In genomic region chr10:32906595-32906994, GRCh38 we compare ENCODE assay signal across 18 cellular contexts. TPM values are rescaled to one million over a fixed set of nuclear protein-coding genes. Genes with fewer than 3 reads are reported as not detected.
DNase-seq lines count a peak whose midpoint lies in the region; ATAC-seq, FAIRE-seq and TF ChIP-seq lines count a peak whose summit lies in the region.
"Had no signal": no experiment of that assay in that cellular context is flagged by ENCODE, and none has a peak within 500 bp of the region (broad histone marks: within the 10 kb centered on the region; RNA-seq: fewer than 3 reads in every experiment).

No MANE protein-coding gene starts in this region.

- DNase-seq in A549 (ENCODE audit: low read depth in 1 of 2, low spot score in 1 of 2), result no peak
- DNase-seq in PC-9, result no peak
- no peak for DNase-seq in K562 (ENCODE audit: extremely low read depth in 1 of 4, low spot score in 3 of 4)
- DNase-seq in Caco-2, result no peak
- no peak for DNase-seq in H7
- DNase-seq: ACHN; CD8-positive, alpha-beta T cell; KBM-7; NCI-H1092 treated with DMSO at 0.1 percent for 48 hours; NCI-H1694 treated with DMSO at 0.1 percent for 48 hours; NCI-H446; NCI-H748 treated with DMSO at 0.1 percent for 48 hours; PC-3; Right ventricle myocardium superior had no signal

- no peak for TF ChIP-seq POLR2A in A549 (IDR thresholded peaks at IDR 0.05; ENCODE audit: low read length)
- no peak for TF ChIP-seq POLR2A in K562 (conservative IDR thresholded peaks at IDR 0.05)

- no peaks in the 10 kb centered on the region for H3K9me2 ChIP-seq in PC-9 (ENCODE audit: insufficient read depth)

- H3K36me3 ChIP-seq in PC-9 (ENCODE audit: low read depth), result peaks cover 35% of the 10 kb centered on the region
- peaks cover 86% of the 10 kb centered on the region for H3K36me3 ChIP-seq in K562 (ENCODE audit: control insufficient read depth, insufficient read depth, low read length)
- H3K36me3 ChIP-seq in Caco-2 (ENCODE audit: control insufficient read depth, insufficient read depth, low read length), result peaks cover 2% of the 10 kb centered on the region
- peaks cover 10% of the 10 kb centered on the region for H3K36me3 ChIP-seq in H7 (replicated peaks; ENCODE audit: control insufficient read depth, insufficient read depth, low read length)

- H2AFZ ChIP-seq in PC-9 (no peak overlapping the region), K562 (ENCODE audit: low read depth, low read length) (no peak overlapping the region)

- H3K36me3 Mint-ChIP-seq in Caco-2 (ENCODE audit: insufficient read depth, unreplicated experiment), result peaks cover 76% of the 10 kb centered on the region

- FAIRE-seq in A549 (lab: Jason Lieb, UNC) (no peak), K562 (lab: Jason Lieb, UNC) (peak; percentile 60)
- FAIRE-seq: HTR-8/SVneo had no signal

- 89% methylated on average over 4 of the region's 4 CpGs for WGBS in A549 (ENCODE audit: missing lambda C conversion rate)
- 79% methylated on average over 4 of the region's 4 CpGs for WGBS in K562 (ENCODE audit: insufficient coverage, low coverage, missing lambda C conversion rate)

- H3K4me2 ChIP-seq in A549 (no peak overlapping the region), PC-9 (no peak overlapping the region), K562 (ENCODE audit: insufficient read depth, low read length) (no peak overlapping the region)

- intact Hi-C loops in PC-9 (cut with micrococcal nuclease; ENCODE audit: unreplicated experiment) (no loop called here), K562 (cut with micrococcal nuclease) (no loop called here), Caco-2 (cut with micrococcal nuclease; ENCODE audit: unreplicated experiment) (loop anchor here (5.0 kb wide), 1 partner anchor 101 kb away; no protein-coding TSS in a partner anchor)

- H3K9me3 Mint-ChIP-seq in Caco-2 (ENCODE audit: unreplicated experiment), result no peaks in the 10 kb centered on the region
- H3K9me3 Mint-ChIP-seq: CD8-positive, alpha-beta T cell had no signal

- no peak overlapping the region for H3K9ac ChIP-seq in K562 (ENCODE audit: insufficient read depth in 1 of 2, low read depth in 2 of 2, low read length in 2 of 2)

- H3K27ac ChIP-seq in A549 (no peak overlapping the region), PC-9 (0 out of 2 replicates have a peak overlapping the region, but pooled peaks have one; percentile 29), K562 (ENCODE audit: extremely low read depth, low read depth, low read length) (no peak overlapping the region)

- in situ Hi-C loops in K562 (cut with MboI), result no loop called here

- H3K4me3 Mint-ChIP-seq in Caco-2 (ENCODE audit: unreplicated experiment), result no peak overlapping the region
- H3K4me3 Mint-ChIP-seq: B cell; CD8-positive, alpha-beta T cell had no signal

- no TSS peak for BruUV-seq in PC-9 (replicated peaks; lab: Mats Ljungman, UMichigan)
- no TSS peak for BruUV-seq in K562 (replicated peaks; lab: Mats Ljungman, UMichigan)
- BruUV-seq in Caco-2 (replicated peaks; lab: Mats Ljungman, UMichigan), result no TSS peak

- ATAC-seq in A549, result peak; percentile 38 to 40; a peak in 4 of 6 replicates
- peak; percentile 78 for ATAC-seq in GM19351 (IDR thresholded peaks at IDR 0.05; ENCODE audit: unreplicated experiment)
- peak; percentile 38; the same call in 2 of the 3 replicates for ATAC-seq in K562
- ATAC-seq in HG02798 (IDR thresholded peaks at IDR 0.05; ENCODE audit: poor library complexity, unreplicated experiment), result no peak
- ATAC-seq: CD8-positive, alpha-beta T cell; PC-3 had no signal

- CTCF ChIA-PET in A549 (lab: Yijun Ruan, JAX), result interaction anchor here (1.7 kb wide), 1 partner anchor 101 kb away, joined by 3 read pairs; no protein-coding TSS in a partner anchor
- CTCF ChIA-PET in PC-9 (lab: Charles Lee), result no interaction called here
- CTCF ChIA-PET in K562 (lab: Yijun Ruan, JAX; ENCODE audit: low intra/inter-chr PET ratio), result no interaction called here
- CTCF ChIA-PET in Caco-2 (lab: Charles Lee), result no interaction called here

- H3K79me2 ChIP-seq in PC-9 (ENCODE audit: low read depth) (0 out of 2 replicates have a peak, but pooled peaks cover 3% of the 10 kb centered on the region), K562 (ENCODE audit: control insufficient read depth, insufficient read depth, low read length) (0 out of 3 replicates have a peak, but pooled peaks cover 2% of the 10 kb centered on the region)

- H3K27ac Mint-ChIP-seq in Caco-2 (ENCODE audit: unreplicated experiment), result no peak overlapping the region
- H3K27ac Mint-ChIP-seq: B cell; CD8-positive, alpha-beta T cell had no signal

- TF ChIP-seq CTCF in A549 (IDR thresholded peaks at IDR 0.05) (no peak), PC-9 (conservative IDR thresholded peaks at IDR 0.05) (no peak), K562 (IDR thresholded peaks at IDR 0.05 in 2 of 3, conservative IDR thresholded peaks at IDR 0.05 in 1 of 3; ENCODE audit: insufficient read depth in 2 of 3, low read depth in 1 of 3, low read length in 3 of 3) (no peak), Caco-2 (IDR thresholded peaks at IDR 0.05; ENCODE audit: insufficient read depth in 1 of 2, low read depth in 1 of 2, low read length in 1 of 2, severe bottlenecking in 1 of 2, unreplicated experiment in 1 of 2) (no peak)

- no peak for TF ChIP-seq RAD21 in A549 (conservative IDR thresholded peaks at IDR 0.05 in 1 of 2, IDR thresholded peaks at IDR 0.05 in 1 of 2)
- no peak for TF ChIP-seq RAD21 in K562 (CRISPR knock-in tag; conservative IDR thresholded peaks at IDR 0.05 in 1 of 2, IDR thresholded peaks at IDR 0.05 in 1 of 2)

- no peaks in the 10 kb centered on the region for H3K9me3 ChIP-seq in A549
- no peaks in the 10 kb centered on the region for H3K9me3 ChIP-seq in PC-9 (ENCODE audit: insufficient read depth, low read depth)
- no peaks in the 10 kb centered on the region for H3K9me3 ChIP-seq in K562 (replicated peaks; ENCODE audit: control insufficient read depth, insufficient read depth, low read depth, low read length)
- no peaks in the 10 kb centered on the region for H3K9me3 ChIP-seq in Caco-2

- no peak for TF ChIP-seq EP300 in A549 (IDR thresholded peaks at IDR 0.05)
- no peak for TF ChIP-seq EP300 in K562 (IDR thresholded peaks at IDR 0.05; ENCODE audit: low read length)

- POLR2A ChIA-PET in A549 (lab: Yijun Ruan, JAX) (no interaction called here), PC-9 (lab: Charles Lee; ENCODE audit: unreplicated experiment) (no interaction called here), K562 (lab: Yijun Ruan, JAX) (no interaction called here), Caco-2 (lab: Charles Lee) (interaction anchor here (0.5 kb wide), 1 partner anchor 26 kb away, joined by 3 read pairs; no protein-coding TSS in a partner anchor)

- H3K4me3 ChIP-seq in A549 (no peak overlapping the region), PC-9 (no peak overlapping the region), K562 (no peak overlapping the region), Caco-2 (ENCODE audit: low read depth, low read length) (no peak overlapping the region), H7 (ENCODE audit: insufficient read depth, low read depth, low read length) (no peak overlapping the region)

- H3K27me3 ChIP-seq in PC-9 (ENCODE audit: insufficient read depth, low read depth), result no peaks in the 10 kb centered on the region
- H3K27me3 ChIP-seq in K562 (ENCODE audit: control insufficient read depth in 2 of 2, insufficient read depth in 2 of 2, low read length in 2 of 2), result no peaks in the 10 kb centered on the region
- no peaks in the 10 kb centered on the region for H3K27me3 ChIP-seq in Caco-2 (replicated peaks; ENCODE audit: control insufficient read depth, insufficient read depth, low read length)
- H3K27me3 ChIP-seq in H7 (ENCODE audit: control insufficient read depth, insufficient read depth, low read length), result no peaks in the 10 kb centered on the region

- H3F3A ChIP-seq in PC-9 (ENCODE audit: insufficient read depth, low read depth), result peaks cover 31% of the 10 kb centered on the region; the same call in 1 of the 2 replicates

- H3K27me3 Mint-ChIP-seq in Caco-2 (ENCODE audit: insufficient read depth, unreplicated experiment), result no peaks in the 10 kb centered on the region
- H3K27me3 Mint-ChIP-seq: B cell had no signal

- H3K4me1 ChIP-seq in A549 (peaks cover 83% of the 10 kb centered on the region), PC-9 (replicated peaks; ENCODE audit: insufficient read depth) (no peaks in the 10 kb centered on the region), K562 (replicated peaks in 1 of 2; ENCODE audit: control insufficient read depth in 2 of 2, insufficient read depth in 2 of 2, low read length in 2 of 2) (no peaks in the 10 kb centered on the region), Caco-2 (peaks cover 16% of the 10 kb centered on the region)

- no peaks in the 10 kb centered on the region for H3K9me1 ChIP-seq in K562 (ENCODE audit: control insufficient read depth, insufficient read depth, low read length)

- H4K20me1 ChIP-seq in PC-9 (ENCODE audit: insufficient read depth) (no peaks in the 10 kb centered on the region; the same call in 1 of the 2 replicates), K562 (replicated peaks; ENCODE audit: control insufficient read depth, insufficient read depth, low read length) (no peaks in the 10 kb centered on the region)

- peaks cover 3% of the 10 kb centered on the region for H3K4me1 Mint-ChIP-seq in Caco-2 (ENCODE audit: low read depth, unreplicated experiment)
- H3K4me1 Mint-ChIP-seq: B cell had no signal

RNA-seq across cellular contexts. Expression of gene ITGB1, which starts 51.4 kb away (rescaled TPM):
- polyA plus RNA-seq in A549 (2011; rRNA removed) (1,667 and 2,408 TPM in 2 replicates), A549 (2017; fragmentation: RNase III; extraction: RNeasy Plus Mini Kit Qiagen cat#74134 plus additional on column Dnase treatment) (1,270 to 1,281 TPM (median 1,270 TPM) in 3 replicates), K562 (2011; rRNA removed) (135 and 194 TPM in 2 replicates), K562 (2014; fragmentation: Illumina TruSeq; extraction: Trizol) (144 and 149 TPM in 2 replicates), K562 (2014; fragmentation: Nextera tagmentation; extraction: Ambion mirVana) (10 to 100 TPM; 40.2 to 61.9 TPM), K562 (2014; rRNA removed) (133 and 150 TPM in 2 replicates)
- 320 and 370 TPM in 2 replicates for polyA plus RNA-seq in A549 (2012; cell fraction: cytosol; rRNA removed)
- 214 and 381 TPM in 2 replicates for polyA plus RNA-seq in A549 (2012; cell fraction: nucleus; rRNA removed)
- 799 and 821 TPM in 2 replicates for polyA minus RNA-seq in A549 (2011; rRNA and poly(A)+ RNA removed)
- total RNA-seq in PC-9 (2021) (307 and 421 TPM in 2 replicates), K562 (2014; rRNA removed) (173 and 176 TPM in 2 replicates), K562 (2014; rRNA removed; fragmentation: Illumina TruSeq; extraction: Trizol) (172 and 199 TPM in 2 replicates), K562 (2015; rRNA removed; fragmentation: Illumina TruSeq; extraction: Trizol) (175 and 190 TPM in 2 replicates), K562 (2021) (155 and 160 TPM in 2 replicates), Caco-2 (2022) (404 and 474 TPM in 2 replicates)
- total RNA-seq in K562 (2011; cell fraction: chromatin; rRNA removed; ENCODE audit: low replicate concordance), result 67.4 and 220 TPM in 2 replicates
- total RNA-seq in K562 (2011; cell fraction: nucleolus; rRNA removed), result 103 and 140 TPM in 2 replicates
- 195 and 215 TPM in 2 replicates for total RNA-seq in K562 (2011; cell fraction: nucleoplasm; rRNA removed)
- polyA plus RNA-seq in K562 (2011; cell fraction: cytosol; rRNA removed), result 28.8 and 90.8 TPM in 2 replicates
- 26.1 and 44.3 TPM in 2 replicates for polyA plus RNA-seq in K562 (2011; cell fraction: nucleus; rRNA removed)
- 135 and 173 TPM in 2 replicates for polyA plus RNA-seq in K562 (2012)
- 277 and 287 TPM in 2 replicates for polyA minus RNA-seq in K562 (2011; rRNA and poly(A)+ RNA removed)
- 83.6 and 105 TPM in 2 replicates for polyA minus RNA-seq in K562 (2011; cell fraction: cytosol; rRNA and poly(A)+ RNA removed)
- polyA minus RNA-seq in K562 (2011; cell fraction: nucleus; rRNA and poly(A)+ RNA removed), result 35.9 and 78.5 TPM in 2 replicates
- 269 and 367 TPM in 2 replicates for total RNA-seq in H7 (2014; rRNA removed; shearing (Covaris generic))
